Comparison of ENCODE assay signal across 24 cellular contexts in genomic region chr4:168109527-168109926, GRCh38. TPM values are rescaled to one million over a fixed set of nuclear protein-coding genes. Genes with fewer than 3 reads are reported as not detected.
DNase-seq lines count a peak whose midpoint lies in the region; ATAC-seq, FAIRE-seq and TF ChIP-seq lines count a peak whose summit lies in the region.
"Had no signal": no experiment of that assay in that cellular context is flagged by ENCODE, and none has a peak within 500 bp of the region (broad histone marks: within the 10 kb centered on the region; RNA-seq: fewer than 3 reads in every experiment).

No MANE protein-coding gene starts in this region.

- H3K4ac ChIP-seq in IMR-90 (ENCODE audit: low read depth, low read length) = no peak overlapping the region
- H3K4ac ChIP-seq in H1 (replicated peaks; ENCODE audit: insufficient read length, low read depth, low read length) = no peak overlapping the region

- H4K91ac ChIP-seq in IMR-90 (ENCODE audit: insufficient read depth, low read depth, low read length) (no peak overlapping the region), H1 (replicated peaks; ENCODE audit: insufficient read length, low read length) (no peak overlapping the region)

- H4K5ac ChIP-seq in IMR-90 (ENCODE audit: low read depth, low read length) (no peak overlapping the region), H1 (ENCODE audit: insufficient read length, low read depth, low read length) (no peak overlapping the region)

- H2BK20ac ChIP-seq in IMR-90 (ENCODE audit: low read depth, low read length) (no peak overlapping the region), H1 (ENCODE audit: low read length) (no peak overlapping the region)

- H3K9me3 ChIP-seq in HepG2 (ENCODE audit: low read length) = peaks cover 4% of the 10 kb centered on the region; the same call in 1 of the 2 replicates
- H3K9me3 ChIP-seq in right lobe of liver = no peaks in the 10 kb centered on the region
- no peaks in the 10 kb centered on the region for H3K9me3 ChIP-seq in IMR-90 (ENCODE audit: control insufficient read depth, insufficient read depth, low read length)
- H3K9me3 ChIP-seq in H1 (ENCODE audit: insufficient read depth in 2 of 2, low read depth in 1 of 2, low read length in 1 of 2) = no peaks in the 10 kb centered on the region
- H3K9me3 ChIP-seq: BE2C, BLaER1, Caco-2 had no signal

- H3K36me3 ChIP-seq in HepG2 (replicated peaks in 1 of 2; ENCODE audit: control insufficient read depth in 1 of 2, insufficient read depth in 2 of 2, low read length in 2 of 2) = no peaks in the 10 kb centered on the region
- H3K36me3 ChIP-seq in right lobe of liver = no peaks in the 10 kb centered on the region
- no peaks in the 10 kb centered on the region for H3K36me3 ChIP-seq in IMR-90 (ENCODE audit: control insufficient read depth, insufficient read depth, low read length)
- H3K36me3 ChIP-seq in H1 (ENCODE audit: control insufficient read depth in 2 of 4, insufficient read depth in 4 of 4, low read length in 3 of 4) = no peaks in the 10 kb centered on the region
- H3K36me3 ChIP-seq: BE2C, BLaER1 had no signal

- H3K9ac ChIP-seq in HepG2 (ENCODE audit: insufficient read depth, low read depth, low read length) (no peak overlapping the region), IMR-90 (ENCODE audit: low read depth, low read length) (no peak overlapping the region), H1 (replicated peaks in 1 of 4; ENCODE audit: extremely low read depth in 1 of 4, low read depth in 3 of 4, low read length in 3 of 4) (no peak overlapping the region)
- H3K9ac ChIP-seq: BLaER1 had no signal

- H3K56ac ChIP-seq in IMR-90 (ENCODE audit: extremely low read depth, insufficient read depth, low read length) (no peak overlapping the region), H1 (replicated peaks; ENCODE audit: insufficient read length, low read depth, low read length) (no peak overlapping the region)

- H2AFZ ChIP-seq in HepG2 (ENCODE audit: low read length) = no peak overlapping the region
- H2AFZ ChIP-seq in IMR-90 (replicated peaks; ENCODE audit: low read length, poor library complexity) = no peak overlapping the region
- H2AFZ ChIP-seq in H1 (ENCODE audit: low read length) = no peak overlapping the region

- no peaks in the 10 kb centered on the region for H3K9me1 ChIP-seq in IMR-90 (ENCODE audit: insufficient read depth, low read length)

- FAIRE-seq in HepG2 (lab: Jason Lieb, UNC) = no peak
- FAIRE-seq in H1 (lab: Jason Lieb, UNC) = no peak
- FAIRE-seq: D721Med, G401.6, GM12891, GM19239 had no signal

- H3K27ac ChIP-seq in HepG2 (ENCODE audit: extremely low read length, insufficient read depth, low read length) (no peak overlapping the region), right lobe of liver (no peak overlapping the region), IMR-90 (ENCODE audit: insufficient read depth, low read length) (no peak overlapping the region), H1 (ENCODE audit: low read depth, low read length) (no peak overlapping the region)
- H3K27ac ChIP-seq: 22Rv1, BLaER1 had no signal

- H2BK120ac ChIP-seq in IMR-90 (ENCODE audit: low read depth, low read length) = no peak overlapping the region
- no peak overlapping the region for H2BK120ac ChIP-seq in H1 (replicated peaks; ENCODE audit: low read depth, low read length)

- no peak for TF ChIP-seq EP300 in HepG2 (IDR thresholded peaks at IDR 0.05; ENCODE audit: low read depth in 2 of 2, low read length in 2 of 2)
- TF ChIP-seq EP300 in HepG2 (CRISPR knock-in tag; IDR thresholded peaks at IDR 0.05; ENCODE audit: borderline replicate concordance) = no peak
- no peak for TF ChIP-seq EP300 in H1 (IDR thresholded peaks at IDR 0.05; ENCODE audit: borderline replicate concordance in 1 of 2, low read depth in 2 of 2, low read length in 2 of 2)

- CTCF ChIA-PET in HepG2 (lab: Yijun Ruan, JAX; ENCODE audit: low intra/inter-chr PET ratio, low total read pairs) = no interaction called here
- CTCF ChIA-PET in IMR-90 (lab: Yijun Ruan, JAX) = no interaction called here
- CTCF ChIA-PET in H1 (lab: Charles Lee; ENCODE audit: partially characterized antibody) = no interaction called here

- H2BK5ac ChIP-seq in IMR-90 (ENCODE audit: low read depth, low read length, poor library complexity, severe bottlenecking) (no peak overlapping the region), H1 (ENCODE audit: low read depth, low read length) (no peak overlapping the region)

- no peaks in the 10 kb centered on the region for H3K23me2 ChIP-seq in H1 (ENCODE audit: low read depth, low read length)

- dilution Hi-C loops in IMR-90 (cut with HindIII; ENCODE audit: low sequenced_read_pairs, unreplicated experiment) = no loop called here

- H3K27me3 ChIP-seq in HepG2 (ENCODE audit: control insufficient read depth in 1 of 2, insufficient read depth in 2 of 2, low read length in 2 of 2) (no peaks in the 10 kb centered on the region; a peak in 1 of 5 replicates), right lobe of liver (no peaks in the 10 kb centered on the region), IMR-90 (ENCODE audit: control insufficient read depth, insufficient read depth, low read length) (no peaks in the 10 kb centered on the region), H1 (replicated peaks in 1 of 4; ENCODE audit: control insufficient read depth in 3 of 4, extremely low read depth in 1 of 4, insufficient read depth in 3 of 4, low read length in 3 of 4) (no peaks in the 10 kb centered on the region)
- H3K27me3 ChIP-seq: BE2C, BLaER1 had no signal

- POLR2A ChIA-PET in HepG2 (lab: Yijun Ruan, JAX) (no interaction called here), IMR-90 (lab: Charles Lee; ENCODE audit: unreplicated experiment) (no interaction called here), H1 (lab: Charles Lee; ENCODE audit: partially characterized antibody) (no interaction called here)

- H4K8ac ChIP-seq in IMR-90 (ENCODE audit: low read depth in 2 of 2, low read length in 2 of 2) (no peak overlapping the region), H1 (ENCODE audit: extremely low read depth, insufficient read depth, low read length) (no peak overlapping the region)

- no peak for TF ChIP-seq POLR2A in HepG2 (IDR thresholded peaks at IDR 0.05; ENCODE audit: insufficient read depth in 1 of 2, low read depth in 2 of 2, low read length in 2 of 2)
- TF ChIP-seq POLR2A in right lobe of liver (IDR thresholded peaks at IDR 0.05) = no peak
- TF ChIP-seq POLR2A in IMR-90 (IDR thresholded peaks at IDR 0.05; ENCODE audit: low read depth, low read length) = no peak
- no peak for TF ChIP-seq POLR2A in H1 (IDR thresholded peaks at IDR 0.05; ENCODE audit: control extremely low read depth in 1 of 2, low read depth in 2 of 2, low read length in 2 of 2)

- no peak overlapping the region for H3K4me2 ChIP-seq in HepG2 (ENCODE audit: low read depth, low read length)
- H3K4me2 ChIP-seq in IMR-90 (ENCODE audit: low read depth, low read length) = no peak overlapping the region
- no peak overlapping the region for H3K4me2 ChIP-seq in H1 (ENCODE audit: insufficient read depth in 1 of 2, low read depth in 2 of 2, low read length in 2 of 2)
- H3K4me2 ChIP-seq: BLaER1 had no signal

- H3K79me2 ChIP-seq in HepG2 (ENCODE audit: insufficient read depth, low read length) (no peaks in the 10 kb centered on the region), H1 (ENCODE audit: control insufficient read depth in 1 of 2, insufficient read depth in 2 of 2, low read length in 2 of 2) (no peaks in the 10 kb centered on the region)

- H2AK5ac ChIP-seq in IMR-90 (ENCODE audit: low read depth, low read length) (no peak overlapping the region), H1 (ENCODE audit: low read depth, low read length) (no peak overlapping the region)

- BruUV-seq in HepG2 (replicated peaks; lab: Mats Ljungman, UMichigan) = no TSS peak
- no TSS peak for BruUV-seq in IMR-90 (replicated peaks; lab: Mats Ljungman, UMichigan)

- intact Hi-C loops in HepG2 (cut with micrococcal nuclease; ENCODE audit: unreplicated experiment) (no loop called here), right lobe of liver (cut with DNase I) (no loop called here), IMR-90 (cut with micrococcal nuclease) (no loop called here)

- H3K79me1 ChIP-seq in IMR-90 (ENCODE audit: low read depth in 1 of 2, low read length in 2 of 2) = no peaks in the 10 kb centered on the region
- no peaks in the 10 kb centered on the region for H3K79me1 ChIP-seq in H1 (ENCODE audit: low read depth, low read length)

- H3K18ac ChIP-seq in IMR-90 (ENCODE audit: low read depth, low read length) (no peak overlapping the region), H1 (ENCODE audit: extremely low read depth, low read length) (no peak overlapping the region)

- H4K20me1 ChIP-seq in HepG2 (ENCODE audit: insufficient read depth, low read length) (no peaks in the 10 kb centered on the region), IMR-90 (ENCODE audit: insufficient read depth, low read length) (no peaks in the 10 kb centered on the region), H1 (replicated peaks in 1 of 2; ENCODE audit: control insufficient read depth in 1 of 2, insufficient read depth in 2 of 2, low read length in 2 of 2) (no peaks in the 10 kb centered on the region)
- H4K20me1 ChIP-seq: BLaER1 had no signal

- in situ Hi-C loops in HepG2 (cut with HindIII; ENCODE audit: extremely low pct_ligation_motif_present, low pct_unique_long_range_greater_than_20kb) (no loop called here), IMR-90 (cut with MboI; ENCODE audit: low sequenced_read_pairs) (no loop called here)

- H2AK9ac ChIP-seq in IMR-90 (replicated peaks; ENCODE audit: low read depth, low read length, poor library complexity) = no peak overlapping the region

- H2BK15ac ChIP-seq in IMR-90 (ENCODE audit: low read depth, low read length) (no peak overlapping the region), H1 (ENCODE audit: low read length) (no peak overlapping the region)

- H3K4me3 ChIP-seq in HepG2 (replicated peaks in 1 of 3; ENCODE audit: insufficient read depth in 1 of 3, low read depth in 2 of 3, low read length in 3 of 3) = no peak overlapping the region
- H3K4me3 ChIP-seq in right lobe of liver = no peak overlapping the region
- no peak overlapping the region for H3K4me3 ChIP-seq in IMR-90 (ENCODE audit: insufficient read depth, low read depth, low read length)
- H3K4me3 ChIP-seq in H1 (ENCODE audit: extremely low read depth in 1 of 4, insufficient read depth in 2 of 4, low read depth in 3 of 4, low read length in 4 of 4) = no peak overlapping the region
- H3K4me3 ChIP-seq: BLaER1 had no signal

- H3K14ac ChIP-seq in IMR-90 (replicated peaks; ENCODE audit: low read depth, low read length) (no peak overlapping the region), H1 (ENCODE audit: insufficient read length) (no peak overlapping the region)

- no peak for TF ChIP-seq CTCF in HepG2 (CRISPR knock-in tag; IDR thresholded peaks at IDR 0.05)
- no peak for TF ChIP-seq CTCF in right lobe of liver (IDR thresholded peaks at IDR 0.05)
- TF ChIP-seq CTCF in IMR-90 (conservative IDR thresholded peaks at IDR 0.05; ENCODE audit: low read depth, low read length) = no peak
- TF ChIP-seq CTCF in H1 (IDR thresholded peaks at IDR 0.05; ENCODE audit: control extremely low read depth in 1 of 3, insufficient read depth in 1 of 3, low read depth in 1 of 3, low read length in 3 of 3) = no peak

- no peaks in the 10 kb centered on the region for H3K4me1 ChIP-seq in HepG2 (ENCODE audit: insufficient read depth, low read length)
- no peaks in the 10 kb centered on the region for H3K4me1 ChIP-seq in right lobe of liver
- H3K4me1 ChIP-seq in IMR-90 (ENCODE audit: control insufficient read depth, insufficient read depth, low read length) = no peaks in the 10 kb centered on the region
- H3K4me1 ChIP-seq in H1 (replicated peaks in 1 of 4; ENCODE audit: control insufficient read depth in 3 of 4, insufficient read depth in 4 of 4, low read length in 3 of 4) = no peaks in the 10 kb centered on the region
- H3K4me1 ChIP-seq: BE2C, BLaER1, Caco-2 had no signal

- ATAC-seq in HepG2 (no peak), right lobe of liver (no peak), IMR-90 (ENCODE audit: low read depth) (no peak)

- no peak overlapping the region for H2BK12ac ChIP-seq in H1 (ENCODE audit: low read depth, low read length)

- TF ChIP-seq RAD21 in HepG2 (CRISPR knock-in tag; IDR thresholded peaks at IDR 0.05) = no peak
- no peak for TF ChIP-seq RAD21 in IMR-90 (IDR thresholded peaks at IDR 0.05; ENCODE audit: low read length)
- no peak for TF ChIP-seq RAD21 in H1 (IDR thresholded peaks at IDR 0.05 in 1 of 2, conservative IDR thresholded peaks at IDR 0.05 in 1 of 2; ENCODE audit: low read depth in 2 of 2, low read length in 2 of 2)

- DNase-seq in HepG2 (ENCODE audit: low spot score) = no peak
- no peak for DNase-seq in right lobe of liver
- no peak for DNase-seq in IMR-90
- no peak for DNase-seq in H1 (ENCODE audit: low read depth in 1 of 2, low spot score in 2 of 2)
- DNase-seq in activated CD4-positive, alpha-beta T cell treated with anti-CD3 and anti-CD28 coated beads for 4 hours = no peak
- no peak for DNase-seq in COR-L47 (lab: John Stamatoyannopoulos, UW)
- DNase-seq: ACHN; BE2C; C1 segment of cervical spinal cord; Caco-2; Calu3; CD4-positive, alpha-beta memory T cell; CD4-positive, CD25-positive, alpha-beta regulatory T cell; CD8-positive, alpha-beta memory T cell; DMS79 treated with DMSO at 0.1 percent for 48 hours; GF-D8 had no signal

- H3K23ac ChIP-seq in IMR-90 (ENCODE audit: low read depth, low read length) (no peak overlapping the region), H1 (ENCODE audit: insufficient read length) (no peak overlapping the region)

RNA-seq across cellular contexts. Expression of gene ANXA10, which starts 17.2 kb away (rescaled TPM):
- not detected in 2 replicates for total RNA-seq in HepG2 (2016; rRNA removed; fragmentation: Illumina TruSeq; extraction: Trizol)
- not detected in 2 replicates for total RNA-seq in HepG2 (2016; cell fraction: cytosol; rRNA removed; fragmentation: Illumina TruSeq; extraction: Trizol; ENCODE audit: low read depth)
- 0.13 TPM in 1 of 2 replicates, not detected in the other for total RNA-seq in HepG2 (2016; cell fraction: insoluble cytoplasmic fraction; rRNA removed; fragmentation: Illumina TruSeq; extraction: Trizol)
- not detected in 2 replicates for total RNA-seq in HepG2 (2016; cell fraction: membrane; rRNA removed; fragmentation: Illumina TruSeq; extraction: Trizol)
- total RNA-seq in HepG2 (2016; cell fraction: nucleus; rRNA removed; fragmentation: Illumina TruSeq; extraction: Trizol) = not detected in 2 replicates
- 0.08 TPM in 1 of 2 replicates, not detected in the other for polyA plus RNA-seq in HepG2 (2011; rRNA removed)
- polyA plus RNA-seq in HepG2 (2011; cell fraction: cytosol; rRNA removed) = not detected in 2 replicates
- polyA plus RNA-seq in HepG2 (2011; cell fraction: nucleus; rRNA removed) = not detected in 2 replicates
- not detected in 2 replicates for polyA plus RNA-seq in HepG2 (2012)
- not detected in 2 replicates for polyA plus RNA-seq in HepG2 (2016; cell fraction: cytosol; fragmentation: Illumina TruSeq; extraction: Trizol; ENCODE audit: low read depth)
- not detected in 2 replicates for polyA plus RNA-seq in HepG2 (2016; cell fraction: insoluble cytoplasmic fraction; fragmentation: Illumina TruSeq; extraction: Trizol; ENCODE audit: low read depth)
- polyA plus RNA-seq in HepG2 (2016; cell fraction: membrane; fragmentation: Illumina TruSeq; extraction: Trizol; ENCODE audit: low read depth) = not detected in 2 replicates
- polyA plus RNA-seq in HepG2 (2016; cell fraction: nucleus; fragmentation: Illumina TruSeq; extraction: Trizol; ENCODE audit: insufficient read depth, low read depth) = not detected in 2 replicates
- polyA minus RNA-seq in HepG2 (2011; rRNA and poly(A)+ RNA removed; ENCODE audit: low replicate concordance) = 0.23 TPM in 1 of 2 replicates, not detected in the other
- polyA minus RNA-seq in HepG2 (2011; cell fraction: cytosol; rRNA and poly(A)+ RNA removed) = not detected in 2 replicates
- not detected in 2 replicates for polyA minus RNA-seq in HepG2 (2011; cell fraction: nucleus; rRNA and poly(A)+ RNA removed)
- total RNA-seq in right lobe of liver = 10 to 100 TPM; 31.4 to 46.6 (median 41.5) TPM
- 0.72 and 1.1 TPM in 2 replicates for total RNA-seq in IMR-90 (2012; rRNA removed)
- polyA plus RNA-seq in IMR-90 (2012; rRNA removed) = 0.44 and 0.46 TPM in 2 replicates
- polyA plus RNA-seq in IMR-90 (2012; cell fraction: cytosol; rRNA removed) = 0.07 and 0.15 TPM in 2 replicates
- 0.26 TPM in 1 of 2 replicates, not detected in the other for polyA plus RNA-seq in IMR-90 (2012; cell fraction: nucleus; rRNA removed; ENCODE audit: low replicate concordance)
- total RNA-seq in H1 (2021; fragmentation: NEBNext Ultra II Directional; extraction: Animal tissue kit (Norgen Biotek cat#: 25700)) = not detected in 2 replicates
- polyA plus RNA-seq in H1 (2011; rRNA removed) = not detected in 2 replicates
- polyA plus RNA-seq in H1 (2011; cell fraction: cytosol; rRNA removed) = not detected
- polyA plus RNA-seq in H1 (2011; cell fraction: nucleus; rRNA removed) = not detected
- polyA plus RNA-seq in H1 (2012, experiment 1 of 2) = not detected in 4 replicates
- polyA plus RNA-seq in H1 (2012, experiment 2 of 2) = not detected
- not detected for polyA plus RNA-seq in H1 (2013, experiment 1 of 2)
- not detected for polyA plus RNA-seq in H1 (2013, experiment 2 of 2)
- polyA minus RNA-seq in H1 (2011; rRNA and poly(A)+ RNA removed) = not detected in 2 replicates
- not detected for polyA minus RNA-seq in H1 (2011; cell fraction: cytosol; rRNA and poly(A)+ RNA removed)
- polyA minus RNA-seq in H1 (2011; cell fraction: nucleus; rRNA and poly(A)+ RNA removed) = not detected
- total RNA-seq: A673; Caco-2; CD4-positive, alpha-beta memory T cell; CD4-positive, CD25-positive, alpha-beta regulatory T cell; CD8-positive, alpha-beta memory T cell had no signal
- polyA plus RNA-seq: CD14-positive monocyte; CD4-positive, alpha-beta memory T cell; CD4-positive, CD25-positive, alpha-beta regulatory T cell; CD8-positive, alpha-beta memory T cell had no signal

Comparison
In these comparisons a context has a peak if more than half of its experiments do, and no peak if none do; other contexts are left out.
1. RNA of gene ANXA10, which starts 17.2 kb away (total RNA-seq): 31.4 to 46.6 TPM in right lobe of liver; 0.72 to 1.1 TPM in IMR-90, 0.13 TPM in HepG2 and not detected in H1; every median in the first group is over 10 times any median in the second.
2. Of the 41 proteins assayed by ChIP-seq in both HepG2 and H1: peak only in HepG2: none; only in H1: none; in both: MAFK; in neither: 40.